Comparison of ENCODE assay signal across 1 cellular context in the genomic region with DNA sequence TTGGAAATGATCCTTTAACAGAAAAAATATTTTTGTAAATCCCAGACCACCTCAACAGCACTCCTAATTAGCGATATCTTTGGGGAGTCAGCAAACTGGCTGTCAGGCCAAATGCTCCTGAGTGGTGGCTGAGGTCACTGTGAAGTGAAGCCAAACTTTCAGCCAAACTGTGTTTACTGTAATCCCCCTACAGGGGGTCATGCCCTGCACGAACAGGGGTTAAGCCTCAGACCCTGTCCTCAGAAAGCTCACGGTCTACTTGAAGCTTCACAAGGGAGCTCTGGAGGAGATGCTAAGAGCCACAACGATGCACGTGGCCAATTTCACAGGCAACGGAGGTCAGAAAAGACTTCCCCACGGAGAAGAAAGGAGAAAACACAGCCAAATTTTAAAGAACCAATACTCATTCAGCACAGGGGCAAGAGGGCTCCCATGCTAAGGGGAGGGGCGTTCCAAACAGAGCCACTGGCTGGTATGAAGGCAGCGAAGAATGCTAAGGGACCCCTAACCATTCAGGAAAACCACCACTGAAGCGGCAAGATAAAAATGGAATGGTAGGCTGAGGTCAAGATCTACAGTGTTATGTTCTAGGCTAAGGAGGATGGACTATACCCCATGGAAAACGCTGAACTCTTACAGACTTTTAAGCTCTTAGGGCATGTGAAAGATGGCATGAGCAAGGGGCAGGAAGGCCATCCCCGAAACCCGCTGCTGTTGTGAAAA.
A peak's percentile ranks its signal among the peaks of the same experiment; 100 is the strongest.
TF ChIP-seq lines count a peak whose summit lies in the region.

No MANE protein-coding gene starts in this region.

TF ChIP-seq in GM12878, 131 proteins besides CTCF, POLR2A, EP300 and RAD21 (continued from another document):
- no peak for TF ChIP-seq POU2F2 (IDR thresholded peaks at IDR 0.05; ENCODE audit: borderline replicate concordance, low read depth, low read length)
- TF ChIP-seq BMI1 (IDR thresholded peaks at IDR 0.05; ENCODE audit: borderline replicate concordance) = no peak
- TF ChIP-seq JUND (IDR thresholded peaks at IDR 0.05; ENCODE audit: low read depth, low read length) = no peak
- TF ChIP-seq, protein P1, sequence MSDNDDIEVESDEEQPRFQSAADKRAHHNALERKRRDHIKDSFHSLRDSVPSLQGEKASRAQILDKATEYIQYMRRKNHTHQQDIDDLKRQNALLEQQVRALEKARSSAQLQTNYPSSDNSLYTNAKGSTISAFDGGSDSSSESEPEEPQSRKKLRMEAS (IDR thresholded peaks at IDR 0.05; ENCODE audit: low read depth, low read length) = no peak
- TF ChIP-seq, protein P2, sequence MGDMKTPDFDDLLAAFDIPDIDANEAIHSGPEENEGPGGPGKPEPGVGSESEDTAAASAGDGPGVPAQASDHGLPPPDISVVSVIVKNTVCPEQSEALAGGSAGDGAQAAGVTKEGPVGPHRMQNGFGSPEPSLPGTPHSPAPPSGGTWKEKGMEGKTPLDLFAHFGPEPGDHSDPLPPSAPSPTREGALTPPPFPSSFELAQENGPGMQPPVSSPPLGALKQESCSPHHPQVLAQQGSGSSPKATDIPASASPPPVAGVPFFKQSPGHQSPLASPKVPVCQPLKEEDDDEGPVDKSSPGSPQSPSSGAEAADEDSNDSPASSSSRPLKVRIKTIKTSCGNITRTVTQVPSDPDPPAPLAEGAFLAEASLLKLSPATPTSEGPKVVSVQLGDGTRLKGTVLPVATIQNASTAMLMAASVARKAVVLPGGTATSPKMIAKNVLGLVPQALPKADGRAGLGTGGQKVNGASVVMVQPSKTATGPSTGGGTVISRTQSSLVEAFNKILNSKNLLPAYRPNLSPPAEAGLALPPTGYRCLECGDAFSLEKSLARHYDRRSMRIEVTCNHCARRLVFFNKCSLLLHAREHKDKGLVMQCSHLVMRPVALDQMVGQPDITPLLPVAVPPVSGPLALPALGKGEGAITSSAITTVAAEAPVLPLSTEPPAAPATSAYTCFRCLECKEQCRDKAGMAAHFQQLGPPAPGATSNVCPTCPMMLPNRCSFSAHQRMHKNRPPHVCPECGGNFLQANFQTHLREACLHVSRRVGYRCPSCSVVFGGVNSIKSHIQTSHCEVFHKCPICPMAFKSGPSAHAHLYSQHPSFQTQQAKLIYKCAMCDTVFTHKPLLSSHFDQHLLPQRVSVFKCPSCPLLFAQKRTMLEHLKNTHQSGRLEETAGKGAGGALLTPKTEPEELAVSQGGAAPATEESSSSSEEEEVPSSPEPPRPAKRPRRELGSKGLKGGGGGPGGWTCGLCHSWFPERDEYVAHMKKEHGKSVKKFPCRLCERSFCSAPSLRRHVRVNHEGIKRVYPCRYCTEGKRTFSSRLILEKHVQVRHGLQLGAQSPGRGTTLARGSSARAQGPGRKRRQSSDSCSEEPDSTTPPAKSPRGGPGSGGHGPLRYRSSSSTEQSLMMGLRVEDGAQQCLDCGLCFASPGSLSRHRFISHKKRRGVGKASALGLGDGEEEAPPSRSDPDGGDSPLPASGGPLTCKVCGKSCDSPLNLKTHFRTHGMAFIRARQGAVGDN (IDR thresholded peaks at IDR 0.05) = peak; percentile 89
- peak; percentile 42; the same call in 1 of the 2 replicates for TF ChIP-seq EED (IDR thresholded peaks at IDR 0.05; ENCODE audit: low read depth)
- peak; percentile 10; the same call in 1 of the 2 replicates for TF ChIP-seq CREB1 (IDR thresholded peaks at IDR 0.05; ENCODE audit: low read depth)
- no peak for TF ChIP-seq YY1 (IDR thresholded peaks at IDR 0.05; ENCODE audit: low read depth, low read length)
- TF ChIP-seq WRNIP1 (IDR thresholded peaks at IDR 0.05; ENCODE audit: borderline replicate concordance, low read depth, low read length) = no peak
- no peak for TF ChIP-seq NFYA (IDR thresholded peaks at IDR 0.05; ENCODE audit: borderline replicate concordance, low read depth, low read length)
- TF ChIP-seq GABPA (IDR thresholded peaks at IDR 0.05; ENCODE audit: low read depth) = no peak
- no peak for TF ChIP-seq SMARCA5 (IDR thresholded peaks at IDR 0.05)
- peak; percentile 22; the same call in 1 of the 2 replicates for TF ChIP-seq RUNX3 (IDR thresholded peaks at IDR 0.05; ENCODE audit: low read length)
- TF ChIP-seq MXI1 (IDR thresholded peaks at IDR 0.05; ENCODE audit: low read depth, low read length) = no peak
- TF ChIP-seq, protein P3, sequence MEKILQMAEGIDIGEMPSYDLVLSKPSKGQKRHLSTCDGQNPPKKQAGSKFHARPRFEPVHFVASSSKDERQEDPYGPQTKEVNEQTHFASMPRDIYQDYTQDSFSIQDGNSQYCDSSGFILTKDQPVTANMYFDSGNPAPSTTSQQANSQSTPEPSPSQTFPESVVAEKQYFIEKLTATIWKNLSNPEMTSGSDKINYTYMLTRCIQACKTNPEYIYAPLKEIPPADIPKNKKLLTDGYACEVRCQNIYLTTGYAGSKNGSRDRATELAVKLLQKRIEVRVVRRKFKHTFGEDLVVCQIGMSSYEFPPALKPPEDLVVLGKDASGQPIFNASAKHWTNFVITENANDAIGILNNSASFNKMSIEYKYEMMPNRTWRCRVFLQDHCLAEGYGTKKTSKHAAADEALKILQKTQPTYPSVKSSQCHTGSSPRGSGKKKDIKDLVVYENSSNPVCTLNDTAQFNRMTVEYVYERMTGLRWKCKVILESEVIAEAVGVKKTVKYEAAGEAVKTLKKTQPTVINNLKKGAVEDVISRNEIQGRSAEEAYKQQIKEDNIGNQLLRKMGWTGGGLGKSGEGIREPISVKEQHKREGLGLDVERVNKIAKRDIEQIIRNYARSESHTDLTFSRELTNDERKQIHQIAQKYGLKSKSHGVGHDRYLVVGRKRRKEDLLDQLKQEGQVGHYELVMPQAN (conservative IDR thresholded peaks at IDR 0.05) = no peak
- TF ChIP-seq, protein P4, sequence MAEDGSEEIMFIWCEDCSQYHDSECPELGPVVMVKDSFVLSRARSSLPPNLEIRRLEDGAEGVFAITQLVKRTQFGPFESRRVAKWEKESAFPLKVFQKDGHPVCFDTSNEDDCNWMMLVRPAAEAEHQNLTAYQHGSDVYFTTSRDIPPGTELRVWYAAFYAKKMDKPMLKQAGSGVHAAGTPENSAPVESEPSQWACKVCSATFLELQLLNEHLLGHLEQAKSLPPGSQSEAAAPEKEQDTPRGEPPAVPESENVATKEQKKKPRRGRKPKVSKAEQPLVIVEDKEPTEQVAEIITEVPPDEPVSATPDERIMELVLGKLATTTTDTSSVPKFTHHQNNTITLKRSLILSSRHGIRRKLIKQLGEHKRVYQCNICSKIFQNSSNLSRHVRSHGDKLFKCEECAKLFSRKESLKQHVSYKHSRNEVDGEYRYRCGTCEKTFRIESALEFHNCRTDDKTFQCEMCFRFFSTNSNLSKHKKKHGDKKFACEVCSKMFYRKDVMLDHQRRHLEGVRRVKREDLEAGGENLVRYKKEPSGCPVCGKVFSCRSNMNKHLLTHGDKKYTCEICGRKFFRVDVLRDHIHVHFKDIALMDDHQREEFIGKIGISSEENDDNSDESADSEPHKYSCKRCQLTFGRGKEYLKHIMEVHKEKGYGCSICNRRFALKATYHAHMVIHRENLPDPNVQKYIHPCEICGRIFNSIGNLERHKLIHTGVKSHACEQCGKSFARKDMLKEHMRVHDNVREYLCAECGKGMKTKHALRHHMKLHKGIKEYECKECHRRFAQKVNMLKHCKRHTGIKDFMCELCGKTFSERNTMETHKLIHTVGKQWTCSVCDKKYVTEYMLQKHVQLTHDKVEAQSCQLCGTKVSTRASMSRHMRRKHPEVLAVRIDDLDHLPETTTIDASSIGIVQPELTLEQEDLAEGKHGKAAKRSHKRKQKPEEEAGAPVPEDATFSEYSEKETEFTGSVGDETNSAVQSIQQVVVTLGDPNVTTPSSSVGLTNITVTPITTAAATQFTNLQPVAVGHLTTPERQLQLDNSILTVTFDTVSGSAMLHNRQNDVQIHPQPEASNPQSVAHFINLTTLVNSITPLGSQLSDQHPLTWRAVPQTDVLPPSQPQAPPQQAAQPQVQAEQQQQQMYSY (CRISPR knock-in tag; IDR thresholded peaks at IDR 0.05) = no peak
- TF ChIP-seq, protein P5, sequence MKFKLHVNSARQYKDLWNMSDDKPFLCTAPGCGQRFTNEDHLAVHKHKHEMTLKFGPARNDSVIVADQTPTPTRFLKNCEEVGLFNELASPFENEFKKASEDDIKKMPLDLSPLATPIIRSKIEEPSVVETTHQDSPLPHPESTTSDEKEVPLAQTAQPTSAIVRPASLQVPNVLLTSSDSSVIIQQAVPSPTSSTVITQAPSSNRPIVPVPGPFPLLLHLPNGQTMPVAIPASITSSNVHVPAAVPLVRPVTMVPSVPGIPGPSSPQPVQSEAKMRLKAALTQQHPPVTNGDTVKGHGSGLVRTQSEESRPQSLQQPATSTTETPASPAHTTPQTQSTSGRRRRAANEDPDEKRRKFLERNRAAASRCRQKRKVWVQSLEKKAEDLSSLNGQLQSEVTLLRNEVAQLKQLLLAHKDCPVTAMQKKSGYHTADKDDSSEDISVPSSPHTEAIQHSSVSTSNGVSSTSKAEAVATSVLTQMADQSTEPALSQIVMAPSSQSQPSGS (IDR thresholded peaks at IDR 0.05; ENCODE audit: low read length) = no peak
- no peak for TF ChIP-seq ZBED1 (IDR thresholded peaks at IDR 0.05; ENCODE audit: borderline replicate concordance)
- no peak for TF ChIP-seq TCF3 (IDR thresholded peaks at IDR 0.05; ENCODE audit: borderline replicate concordance, insufficient read depth, low read depth, low read length)
- no peak for TF ChIP-seq CBX5 (IDR thresholded peaks at IDR 0.05; ENCODE audit: low read depth)
- TF ChIP-seq MEF2B (IDR thresholded peaks at IDR 0.05; ENCODE audit: partially characterized antibody, poor library complexity, severe bottlenecking) = no peak
- no peak for TF ChIP-seq SMAD1 (IDR thresholded peaks at IDR 0.05; ENCODE audit: low read depth, partially characterized antibody)
